ENCODE assay signal across 8 cellular contexts in the genomic region with DNA sequence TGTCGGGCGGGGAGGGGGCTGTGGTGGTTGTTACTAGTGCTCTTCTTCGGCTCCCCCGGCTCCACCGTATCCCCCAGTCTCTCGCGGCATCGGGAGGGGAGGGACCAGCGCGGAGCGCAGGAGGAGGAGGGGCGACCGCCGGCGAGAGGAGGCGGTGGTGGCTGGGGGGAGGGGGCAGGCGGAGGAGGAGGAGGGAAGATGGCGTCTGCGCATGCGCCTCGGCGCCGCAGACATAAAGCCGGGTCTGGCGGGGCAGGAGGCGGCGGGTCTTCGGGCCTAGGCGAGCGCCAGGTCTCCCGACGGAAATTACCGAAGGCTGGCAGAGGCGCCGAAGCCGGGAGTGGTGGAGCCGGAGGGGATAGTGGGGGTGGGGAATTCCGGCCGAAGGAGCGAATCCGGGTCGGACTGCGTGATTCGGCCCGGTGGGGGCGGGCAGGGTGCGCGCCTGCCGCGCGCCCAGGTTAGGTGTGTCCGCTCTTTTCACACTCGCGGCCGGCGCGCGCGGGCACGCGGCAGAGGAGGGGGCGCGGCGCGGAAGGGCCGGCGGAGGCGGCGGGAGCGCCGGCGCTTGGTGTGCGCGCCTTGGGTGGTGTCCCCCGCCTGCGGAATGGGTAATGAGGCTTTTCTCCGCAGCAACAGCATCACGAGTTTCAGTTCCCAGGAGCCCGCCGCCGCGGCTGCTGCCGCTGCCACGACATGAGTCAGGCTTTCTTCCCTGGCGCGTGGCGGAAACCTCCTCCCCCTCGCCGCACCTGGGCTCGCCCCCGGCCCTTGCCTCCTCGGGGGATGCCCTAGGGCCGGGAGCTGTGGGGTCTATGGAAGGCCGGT. TPM values are rescaled to one million over a fixed set of nuclear protein-coding genes. Genes with fewer than 3 reads are reported as not detected.
DNase-seq lines count a peak whose midpoint lies in the region; ATAC-seq and TF ChIP-seq lines count a peak whose summit lies in the region.

No MANE protein-coding gene starts in this region.

- H3K36me3 ChIP-seq in DND-41 (ENCODE audit: insufficient read depth, low read length) = peaks cover 16% of the 10 kb centered on the region
- no peaks in the 10 kb centered on the region; the same call in 1 of the 2 replicates for H3K36me3 ChIP-seq in GM23248 (ENCODE audit: low read depth)

- H2AFZ ChIP-seq in DND-41 (ENCODE audit: low read depth, low read length) (peak overlapping the region; percentile 91), GM23248 (peak overlapping the region; percentile 91)

- peaks cover 23% of the 10 kb centered on the region for H3K4me1 Mint-ChIP-seq in activated T-helper 17 cell treated with anti-CD3 and anti-CD28 coated beads, Interleukin-2, amount 50 U/mL, for 72 hours
- peaks cover 31 to 42% (median 37%) of the 10 kb centered on the region in 4 donors for H3K4me1 Mint-ChIP-seq in naive thymus-derived CD8-positive, alpha-beta T cell
- H3K4me1 Mint-ChIP-seq in stimulated activated naive B cell treated with anti-CD40 and anti-IgM and Interleukin-4, amounts not matched to agents 10 μg/mL and 1 μg/mL and 100 μg/mL, for 72 hours = peaks cover 17 to 32% of the 10 kb centered on the region in 2 donors

- DNase-seq in DND-41 (peak; percentile 97), GM23248 (peak; percentile 97), Kasumi-1 (lab: John Stamatoyannopoulos, UW) (peak; percentile 88 to 90), RKO (ENCODE audit: low spot score) (peak; percentile 95), fibroblast of mammary gland (ENCODE audit: low read depth) (peak; percentile 94)
- DNase-seq in naive thymus-derived CD8-positive, alpha-beta T cell = peak; percentile 91 to 97 (median 94)
- peak; percentile 91 for DNase-seq in stimulated activated naive B cell treated with anti-CD40 and anti-IgM and Interleukin-4, amounts not matched to agents 10 μg/mL and 1 μg/mL and 100 μg/mL, for 72 hours

- peaks cover 24% of the 10 kb centered on the region for H4K20me1 ChIP-seq in DND-41 (ENCODE audit: insufficient read depth, low read length)
- H4K20me1 ChIP-seq in GM23248 (ENCODE audit: insufficient read depth) = no peaks in the 10 kb centered on the region

- POLR2A ChIA-PET in naive thymus-derived CD8-positive, alpha-beta T cell (lab: Charles Lee) = no interaction called here

- peak overlapping the region; percentile 90 for H3K27ac ChIP-seq in DND-41 (ENCODE audit: low read length)
- H3K27ac ChIP-seq in GM23248 = peak overlapping the region; percentile 96

- H3K4me1 ChIP-seq in DND-41 (ENCODE audit: insufficient read depth, low read length) (peaks cover 45% of the 10 kb centered on the region), GM23248 (ENCODE audit: insufficient read depth) (peaks cover 42% of the 10 kb centered on the region)

- peak; percentile 74 for ATAC-seq in DND-41 (ENCODE audit: insufficient read depth, low read depth)
- ATAC-seq in activated T-helper 17 cell treated with anti-CD3 and anti-CD28 coated beads, Interleukin-2, amount 50 U/mL, for 72 hours (replicated peaks) = peak; percentile 74
- ATAC-seq in naive thymus-derived CD8-positive, alpha-beta T cell = peak; percentile 67 to 74
- peak; percentile 74 to 77 for ATAC-seq in stimulated activated naive B cell treated with anti-CD40 and anti-IgM and Interleukin-4, amounts not matched to agents 10 μg/mL and 1 μg/mL and 100 μg/mL, for 72 hours (replicated peaks)

- peaks cover 10% of the 10 kb centered on the region for H3K36me3 Mint-ChIP-seq in activated T-helper 17 cell treated with anti-CD3 and anti-CD28 coated beads, Interleukin-2, amount 50 U/mL, for 72 hours (ENCODE audit: low read depth)
- peaks cover 0 to 4% (median under 1%) of the 10 kb centered on the region in 3 donors for H3K36me3 Mint-ChIP-seq in naive thymus-derived CD8-positive, alpha-beta T cell
- peaks cover 14 to 24% of the 10 kb centered on the region in 2 donors for H3K36me3 Mint-ChIP-seq in stimulated activated naive B cell treated with anti-CD40 and anti-IgM and Interleukin-4, amounts not matched to agents 10 μg/mL and 1 μg/mL and 100 μg/mL, for 72 hours

- H3K9me2 ChIP-seq in GM23248 (ENCODE audit: insufficient read depth) = no peaks in the 10 kb centered on the region

- H3K4me2 ChIP-seq in DND-41 (ENCODE audit: insufficient read depth, low read length) = peak overlapping the region; percentile 71
- H3K4me2 ChIP-seq in GM23248 (ENCODE audit: unreplicated experiment) = peak overlapping the region; percentile 94

- in situ Hi-C loops in GM23248 (cut with MboI) = no loop called here

- H3K4me3 ChIP-seq in DND-41 (ENCODE audit: low read depth in 1 of 2, low read length in 2 of 2) (peak overlapping the region; percentile 42 to 69), GM23248 (peak overlapping the region; percentile 82), fibroblast of mammary gland (ENCODE audit: control insufficient read depth, low read depth, low read length) (peak overlapping the region; percentile 73)

- WGBS in GM23248 (ENCODE audit: low coverage in 1 of 2, low lambda C conversion rate in 2 of 2, missing lambda C conversion rate in 2 of 2), 2 experiments = 1 to 2% methylated on average over 31 to 87 of the region's 94 CpGs

- no peaks in the 10 kb centered on the region for H3K9me3 Mint-ChIP-seq in activated T-helper 17 cell treated with anti-CD3 and anti-CD28 coated beads, Interleukin-2, amount 50 U/mL, for 72 hours
- peaks cover 0 to 3% (median 0%) of the 10 kb centered on the region in 9 donors for H3K9me3 Mint-ChIP-seq in naive thymus-derived CD8-positive, alpha-beta T cell
- H3K9me3 Mint-ChIP-seq in stimulated activated naive B cell treated with anti-CD40 and anti-IgM and Interleukin-4, amounts not matched to agents 10 μg/mL and 1 μg/mL and 100 μg/mL, for 72 hours = no peaks in the 10 kb centered on the region

- H3K27me3 ChIP-seq in DND-41 (ENCODE audit: insufficient read depth, low read length, poor library complexity) (peaks cover 4% of the 10 kb centered on the region), GM23248 (replicated peaks; ENCODE audit: insufficient read depth) (no peaks in the 10 kb centered on the region)

- peak overlapping the region; percentile 95 for H3K9ac ChIP-seq in DND-41 (ENCODE audit: low read depth, low read length)
- peak overlapping the region; percentile 92 for H3K9ac ChIP-seq in GM23248

- H3K4me3 Mint-ChIP-seq in activated T-helper 17 cell treated with anti-CD3 and anti-CD28 coated beads, Interleukin-2, amount 50 U/mL, for 72 hours = peak overlapping the region; percentile 84
- peak overlapping the region; percentile 87 to 98 (median 94) for H3K4me3 Mint-ChIP-seq in naive thymus-derived CD8-positive, alpha-beta T cell
- peak overlapping the region; percentile 93 to 97 for H3K4me3 Mint-ChIP-seq in stimulated activated naive B cell treated with anti-CD40 and anti-IgM and Interleukin-4, amounts not matched to agents 10 μg/mL and 1 μg/mL and 100 μg/mL, for 72 hours

- H3K27ac Mint-ChIP-seq in activated T-helper 17 cell treated with anti-CD3 and anti-CD28 coated beads, Interleukin-2, amount 50 U/mL, for 72 hours = peak overlapping the region; percentile 79
- peak overlapping the region; percentile 83 to 97 (median 94) for H3K27ac Mint-ChIP-seq in naive thymus-derived CD8-positive, alpha-beta T cell
- H3K27ac Mint-ChIP-seq in stimulated activated naive B cell treated with anti-CD40 and anti-IgM and Interleukin-4, amounts not matched to agents 10 μg/mL and 1 μg/mL and 100 μg/mL, for 72 hours = peak overlapping the region; percentile 96

- H3K79me2 ChIP-seq in DND-41 (ENCODE audit: insufficient read depth, low read length) (peaks cover 33% of the 10 kb centered on the region), GM23248 (ENCODE audit: insufficient read depth) (peaks cover 39% of the 10 kb centered on the region)

- TF ChIP-seq CTCF in DND-41 (IDR thresholded peaks at IDR 0.05; ENCODE audit: borderline replicate concordance, extremely low read depth, low read length, poor library complexity, severe bottlenecking) (no peak), fibroblast of mammary gland (conservative IDR thresholded peaks at IDR 0.05; ENCODE audit: control insufficient read depth, insufficient read depth, low read depth, low read length) (no peak)

- no peaks in the 10 kb centered on the region for H3K9me3 ChIP-seq in DND-41 (ENCODE audit: insufficient read depth, low read length, severe bottlenecking)
- no peaks in the 10 kb centered on the region for H3K9me3 ChIP-seq in GM23248 (ENCODE audit: low read depth)

- no peaks in the 10 kb centered on the region for H3K27me3 Mint-ChIP-seq in activated T-helper 17 cell treated with anti-CD3 and anti-CD28 coated beads, Interleukin-2, amount 50 U/mL, for 72 hours
- no peaks in the 10 kb centered on the region for H3K27me3 Mint-ChIP-seq in naive thymus-derived CD8-positive, alpha-beta T cell
- peaks cover 9 to 10% of the 10 kb centered on the region in 2 donors for H3K27me3 Mint-ChIP-seq in stimulated activated naive B cell treated with anti-CD40 and anti-IgM and Interleukin-4, amounts not matched to agents 10 μg/mL and 1 μg/mL and 100 μg/mL, for 72 hours

- peaks cover 16% of the 10 kb centered on the region for H3F3A ChIP-seq in GM23248 (ENCODE audit: insufficient read depth)

RNA-seq across cellular contexts. Expression of a gene that starts 1.3 kb away (rescaled TPM):
- 59.2 and 60.6 TPM in 2 replicates for total RNA-seq in GM23248 (2014; rRNA removed; shearing (Covaris generic))
- polyA plus RNA-seq in GM23248 (2016; fragmentation: Nextera tagmentation; extraction: Ambion mirVana) = 30.5 and 31.3 TPM in 2 replicates
- 1 to 10 TPM; 4.1 to 6.8 TPM for total RNA-seq in activated T-helper 17 cell treated with anti-CD3 and anti-CD28 coated beads, Interleukin-2, amount 50 U/mL, for 72 hours
- 10 to 100 TPM; 33.7 to 37.7 TPM for total RNA-seq in naive thymus-derived CD8-positive, alpha-beta T cell
- 1 to 10 TPM; 4.1 to 9.5 (median 7.5) TPM for polyA plus RNA-seq in naive thymus-derived CD8-positive, alpha-beta T cell

Comparison
In these comparisons a context has a peak if more than half of its experiments do, and no peak if none do; other contexts are left out.
1. Peak in every context shown above with its lines: DNase-seq, ATAC-seq, H3K4me3 ChIP-seq and H3K27ac ChIP-seq.